In genomic region chr12:69036999-69037398, GRCh38 we compare ENCODE assay signal across 17 cellular contexts.
DNase-seq lines count a peak whose midpoint lies in the region; ATAC-seq and TF ChIP-seq lines count a peak whose summit lies in the region.
"Had no signal": no experiment of that assay in that cellular context is flagged by ENCODE, and none has a peak within 500 bp of the region (broad histone marks: within the 10 kb centered on the region; RNA-seq: fewer than 3 reads in every experiment).

No MANE protein-coding gene starts in this region.

- no peak overlapping the region for H3K4me3 ChIP-seq in SK-N-SH (ENCODE audit: low read depth in 2 of 2, low read length in 1 of 2)
- H3K4me3 ChIP-seq: SJCRH30 had no signal

- H3K27ac Mint-ChIP-seq in nephron: peak overlapping the region; percentile 83 to 91 (median 90)
- H3K27ac Mint-ChIP-seq: B cell had no signal

- no peaks in the 10 kb centered on the region for H3K36me3 ChIP-seq in SK-N-SH (replicated peaks in 1 of 2; ENCODE audit: control insufficient read depth in 1 of 2, insufficient read depth in 2 of 2, low read length in 1 of 2)
- H3K36me3 ChIP-seq: SJCRH30 had no signal

- no peaks in the 10 kb centered on the region for H4K20me1 ChIP-seq in SK-N-SH (ENCODE audit: insufficient read depth)

- POLR2A ChIA-PET in SK-N-SH (lab: Yijun Ruan, JAX): no interaction called here

- no peaks in the 10 kb centered on the region for H3K4me1 Mint-ChIP-seq in nephron
- H3K4me1 Mint-ChIP-seq: B cell had no signal

- CTCF ChIA-PET in SK-N-SH (lab: Yijun Ruan, JAX): no interaction called here

- 53% methylated on average over 4 of the region's 4 CpGs for WGBS in SK-N-SH (ENCODE audit: low lambda C conversion rate)

- no peak for ATAC-seq in SK-N-SH treated with all-trans-retinoic acid at 6 μM for 48 hours
- ATAC-seq in left lobe of liver: peak; percentile 88
- ATAC-seq in GM18511 (IDR thresholded peaks at IDR 0.05; ENCODE audit: unreplicated experiment): no peak
- ATAC-seq in GM18519 (IDR thresholded peaks at IDR 0.05; ENCODE audit: low FRiP score, unreplicated experiment): no peak

- H3K4me3 Mint-ChIP-seq in nephron: no peak overlapping the region
- H3K4me3 Mint-ChIP-seq: B cell had no signal

- no peaks in the 10 kb centered on the region for H3F3A ChIP-seq in SK-N-SH (replicated peaks; ENCODE audit: insufficient read depth)

- H3K4me1 ChIP-seq in SK-N-SH (ENCODE audit: control insufficient read depth in 1 of 2, insufficient read depth in 2 of 2, low read depth in 1 of 2, low read length in 1 of 2): no peaks in the 10 kb centered on the region
- H3K4me1 ChIP-seq: SJCRH30 had no signal

- H3K27me3 Mint-ChIP-seq in nephron (ENCODE audit: low read depth): no peaks in the 10 kb centered on the region

- no peaks in the 10 kb centered on the region for H3K9me2 ChIP-seq in SK-N-SH

- H3K79me2 ChIP-seq in SK-N-SH (ENCODE audit: insufficient read depth): no peaks in the 10 kb centered on the region

- DNase-seq in SK-N-SH (no peak), left lobe of liver (ENCODE audit: low spot score) (no peak), amniotic stem cell (lab: John Stamatoyannopoulos, UW) (no peak)
- DNase-seq: MV-4-11, NCI-H1417, NCI-H187, NCI-H2107, NCI-H226, NCI-H524, NCI-H82, SJCRH30 had no signal

- H3K36me3 Mint-ChIP-seq in nephron (ENCODE audit: low read depth): no peaks in the 10 kb centered on the region

- TF ChIP-seq EP300 in SK-N-SH (IDR thresholded peaks at IDR 0.05; ENCODE audit: borderline replicate concordance in 1 of 2, low read depth in 1 of 2, low read length in 1 of 2): no peak

- TF ChIP-seq CTCF in SK-N-SH (IDR thresholded peaks at IDR 0.05) (no peak), nephron (IDR thresholded peaks at IDR 0.05; ENCODE audit: unreplicated experiment in 3 of 3) (no peak)

- 0 out of 2 replicates have a peak overlapping the region, but pooled peaks have one; percentile 78 for H2AFZ ChIP-seq in SK-N-SH (ENCODE audit: low read depth)

- H3K9ac ChIP-seq in SK-N-SH: no peak overlapping the region
- H3K9ac ChIP-seq: KMS-11 had no signal

- TF ChIP-seq RAD21 in SK-N-SH (IDR thresholded peaks at IDR 0.05; ENCODE audit: low read length): no peak

- H3K9me3 ChIP-seq in SK-N-SH: no peaks in the 10 kb centered on the region
- H3K9me3 ChIP-seq: SJCRH30 had no signal

- no peak overlapping the region for H3K4me2 ChIP-seq in SK-N-SH
- H3K4me2 ChIP-seq: KMS-11 had no signal

- no peaks in the 10 kb centered on the region for H3K9me3 Mint-ChIP-seq in nephron

- no peak overlapping the region for H3K27ac ChIP-seq in SK-N-SH (ENCODE audit: low read depth in 2 of 2, low read length in 1 of 2)
- H3K27ac ChIP-seq: KMS-11, SJCRH30 had no signal

- H3K27me3 ChIP-seq in SK-N-SH (ENCODE audit: insufficient read depth): no peaks in the 10 kb centered on the region
- H3K27me3 ChIP-seq: SJCRH30 had no signal

TF ChIP-seq in SK-N-SH, 30 proteins besides CTCF, POLR2A, EP300 and RAD21 (continues in another document):
- TF ChIP-seq USF2 (IDR thresholded peaks at IDR 0.05; ENCODE audit: borderline replicate concordance, low read depth, low read length): no peak
- TF ChIP-seq EZH2phosphoT487 (IDR thresholded peaks at IDR 0.05; ENCODE audit: borderline replicate concordance, low read depth): no peak
- TF ChIP-seq FOXM1 (IDR thresholded peaks at IDR 0.05; ENCODE audit: low read depth): no peak
- no peak for TF ChIP-seq JUND (IDR thresholded peaks at IDR 0.05)
- TF ChIP-seq TCF12 (IDR thresholded peaks at IDR 0.05): no peak
- no peak for TF ChIP-seq NFIC (IDR thresholded peaks at IDR 0.05; ENCODE audit: borderline replicate concordance)
- TF ChIP-seq, protein P1, sequence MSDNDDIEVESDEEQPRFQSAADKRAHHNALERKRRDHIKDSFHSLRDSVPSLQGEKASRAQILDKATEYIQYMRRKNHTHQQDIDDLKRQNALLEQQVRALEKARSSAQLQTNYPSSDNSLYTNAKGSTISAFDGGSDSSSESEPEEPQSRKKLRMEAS (IDR thresholded peaks at IDR 0.05; ENCODE audit: low read depth): no peak
- no peak for TF ChIP-seq SIN3A (IDR thresholded peaks at IDR 0.05; ENCODE audit: borderline replicate concordance, low read depth, low read length)
- no peak for TF ChIP-seq TAF1 (IDR thresholded peaks at IDR 0.05; ENCODE audit: borderline replicate concordance, low read depth, low read length)
- TF ChIP-seq RXRA (IDR thresholded peaks at IDR 0.05; ENCODE audit: borderline replicate concordance, low read depth): no peak
- no peak for TF ChIP-seq RFX5 (IDR thresholded peaks at IDR 0.05; ENCODE audit: low read length)
- no peak for TF ChIP-seq CHD2 (IDR thresholded peaks at IDR 0.05; ENCODE audit: low read length, partially characterized antibody)
- TF ChIP-seq USF1 (IDR thresholded peaks at IDR 0.05; ENCODE audit: borderline replicate concordance, low read depth): no peak
- TF ChIP-seq GABPA (IDR thresholded peaks at IDR 0.05; ENCODE audit: low read depth): no peak
- no peak for TF ChIP-seq FOXJ3 (CRISPR knock-in tag; IDR thresholded peaks at IDR 0.05)

TF ChIP-seq in SK-N-SH treated with all-trans-retinoic acid at 6 μM for 48 hours, 23 proteins besides CTCF, POLR2A, EP300 and RAD21 (continues in another document):
- no peak for TF ChIP-seq ZFP3 (CRISPR knock-in tag; IDR thresholded peaks at IDR 0.05)
- TF ChIP-seq, protein P2, sequence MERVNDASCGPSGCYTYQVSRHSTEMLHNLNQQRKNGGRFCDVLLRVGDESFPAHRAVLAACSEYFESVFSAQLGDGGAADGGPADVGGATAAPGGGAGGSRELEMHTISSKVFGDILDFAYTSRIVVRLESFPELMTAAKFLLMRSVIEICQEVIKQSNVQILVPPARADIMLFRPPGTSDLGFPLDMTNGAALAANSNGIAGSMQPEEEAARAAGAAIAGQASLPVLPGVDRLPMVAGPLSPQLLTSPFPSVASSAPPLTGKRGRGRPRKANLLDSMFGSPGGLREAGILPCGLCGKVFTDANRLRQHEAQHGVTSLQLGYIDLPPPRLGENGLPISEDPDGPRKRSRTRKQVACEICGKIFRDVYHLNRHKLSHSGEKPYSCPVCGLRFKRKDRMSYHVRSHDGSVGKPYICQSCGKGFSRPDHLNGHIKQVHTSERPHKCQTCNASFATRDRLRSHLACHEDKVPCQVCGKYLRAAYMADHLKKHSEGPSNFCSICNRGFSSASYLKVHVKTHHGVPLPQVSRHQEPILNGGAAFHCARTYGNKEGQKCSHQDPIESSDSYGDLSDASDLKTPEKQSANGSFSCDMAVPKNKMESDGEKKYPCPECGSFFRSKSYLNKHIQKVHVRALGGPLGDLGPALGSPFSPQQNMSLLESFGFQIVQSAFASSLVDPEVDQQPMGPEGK (CRISPR knock-in tag; IDR thresholded peaks at IDR 0.05; ENCODE audit: borderline replicate concordance): no peak
- no peak for TF ChIP-seq ZNF70 (CRISPR knock-in tag; IDR thresholded peaks at IDR 0.05)
- no peak for TF ChIP-seq SNAI2 (CRISPR knock-in tag; IDR thresholded peaks at IDR 0.05)
- TF ChIP-seq RARB (CRISPR knock-in tag; IDR thresholded peaks at IDR 0.05): no peak
- no peak for TF ChIP-seq TSHZ2 (CRISPR knock-in tag; IDR thresholded peaks at IDR 0.05)
- TF ChIP-seq, protein P3, sequence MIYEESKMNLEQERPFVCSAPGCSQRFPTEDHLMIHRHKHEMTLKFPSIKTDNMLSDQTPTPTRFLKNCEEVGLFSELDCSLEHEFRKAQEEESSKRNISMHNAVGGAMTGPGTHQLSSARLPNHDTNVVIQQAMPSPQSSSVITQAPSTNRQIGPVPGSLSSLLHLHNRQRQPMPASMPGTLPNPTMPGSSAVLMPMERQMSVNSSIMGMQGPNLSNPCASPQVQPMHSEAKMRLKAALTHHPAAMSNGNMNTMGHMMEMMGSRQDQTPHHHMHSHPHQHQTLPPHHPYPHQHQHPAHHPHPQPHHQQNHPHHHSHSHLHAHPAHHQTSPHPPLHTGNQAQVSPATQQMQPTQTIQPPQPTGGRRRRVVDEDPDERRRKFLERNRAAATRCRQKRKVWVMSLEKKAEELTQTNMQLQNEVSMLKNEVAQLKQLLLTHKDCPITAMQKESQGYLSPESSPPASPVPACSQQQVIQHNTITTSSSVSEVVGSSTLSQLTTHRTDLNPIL (CRISPR knock-in tag; IDR thresholded peaks at IDR 0.05; ENCODE audit: low read depth): no peak
- TF ChIP-seq ZFP30 (CRISPR knock-in tag; IDR thresholded peaks at IDR 0.05): no peak
- TF ChIP-seq TOX (CRISPR knock-in tag; IDR thresholded peaks at IDR 0.05; ENCODE audit: borderline replicate concordance): no peak
- TF ChIP-seq ARNTL (CRISPR knock-in tag; IDR thresholded peaks at IDR 0.05; ENCODE audit: borderline replicate concordance, low read depth): no peak
- no peak for TF ChIP-seq ZC3H10 (CRISPR knock-in tag; IDR thresholded peaks at IDR 0.05)
- no peak for TF ChIP-seq CSDC2 (CRISPR knock-in tag; IDR thresholded peaks at IDR 0.05)
- TF ChIP-seq ZNF565 (CRISPR knock-in tag; conservative IDR thresholded peaks at IDR 0.05; ENCODE audit: low read depth): no peak
- no peak for TF ChIP-seq ISL1 (CRISPR knock-in tag; IDR thresholded peaks at IDR 0.05)
- TF ChIP-seq TCF4 (CRISPR knock-in tag; IDR thresholded peaks at IDR 0.05; ENCODE audit: borderline replicate concordance): no peak
- no peak for TF ChIP-seq PPARA (CRISPR knock-in tag; IDR thresholded peaks at IDR 0.05; ENCODE audit: borderline replicate concordance)
- no peak for TF ChIP-seq BACH2 (CRISPR knock-in tag; IDR thresholded peaks at IDR 0.05; ENCODE audit: borderline replicate concordance)
- TF ChIP-seq ESRRG (CRISPR knock-in tag; IDR thresholded peaks at IDR 0.05): no peak
